ENCODE assay signal across 28 cellular contexts in the genomic region with DNA sequence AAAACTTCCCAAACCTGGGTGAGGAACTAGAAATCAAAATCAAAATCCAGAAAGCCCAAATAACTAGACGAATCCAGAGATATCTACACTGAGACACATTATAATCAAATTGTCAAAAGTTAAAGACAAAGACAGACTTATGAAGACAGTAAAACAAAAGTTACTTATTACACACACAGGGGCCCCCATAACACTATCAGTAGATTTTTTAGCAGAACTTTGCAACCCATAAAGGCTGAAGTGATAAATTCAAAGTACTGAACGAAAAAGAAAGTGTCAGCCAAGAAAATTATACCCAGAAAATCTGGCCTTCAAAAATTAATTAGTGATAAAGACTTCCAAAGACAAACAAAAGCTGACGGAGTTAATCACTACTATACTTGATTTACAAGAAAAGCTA.
"Had no signal": no experiment of that assay in that cellular context is flagged by ENCODE, and none has a peak within 500 bp of the region (broad histone marks: within the 10 kb centered on the region; RNA-seq: fewer than 3 reads in every experiment).

No MANE protein-coding gene starts in this region.

- ATAC-seq: naive thymus-derived CD4-positive, alpha-beta T cell; natural killer cell; psoas muscle; right cardiac atrium; right lobe of liver; stimulated activated effector memory CD8-positive, alpha-beta T cell treated with anti-CD3 and anti-CD28 coated beads, Interleukin-12 subunit alpha, Interleukin-12 subunit beta, amount 100 ng/mL, for 72 hours had no signal

- H3K27me3 Mint-ChIP-seq: naive thymus-derived CD4-positive, alpha-beta T cell; progenitor cell of endocrine pancreas; stimulated activated naive B cell treated with anti-CD40 and anti-IgM and Interleukin-4, amounts not matched to agents 10 μg/mL and 1 μg/mL and 100 μg/mL, for 72 hours had no signal

- H3K36me3 Mint-ChIP-seq: natural killer cell; neural progenitor cell; stimulated activated effector memory CD8-positive, alpha-beta T cell treated with anti-CD3 and anti-CD28 coated beads, Interleukin-12 subunit alpha, Interleukin-12 subunit beta, amount 100 ng/mL, for 72 hours had no signal

- H3K36me3 ChIP-seq: ovary, right lobe of liver, sigmoid colon, stomach, thoracic aorta, thyroid gland, tibial nerve, upper lobe of left lung, uterus had no signal

- H3K27ac ChIP-seq: neural progenitor cell, ovary, parathyroid adenoma, psoas muscle, right lobe of liver, sigmoid colon, stomach, thoracic aorta, thyroid gland, tibial nerve, upper lobe of left lung, uterus had no signal

- H3K4me1 ChIP-seq: neural progenitor cell, parathyroid adenoma, psoas muscle, right lobe of liver, stomach, thyroid gland, tibial nerve, upper lobe of left lung, uterus had no signal

- H3K4me1 Mint-ChIP-seq: nephron, neural progenitor cell had no signal

- H3K4me3 ChIP-seq: neural progenitor cell, ovary, psoas muscle, right lobe of liver, sigmoid colon, stomach, thoracic aorta, thyroid gland, tibial nerve, upper lobe of left lung, uterus had no signal

- H3K9me3 ChIP-seq: ovary, psoas muscle, right lobe of liver, sigmoid colon, stomach, thoracic aorta, thyroid gland, upper lobe of left lung, uterus had no signal

- DNase-seq: naive thymus-derived CD4-positive, alpha-beta T cell; natural killer cell; occipital lobe; ovary; posterior cingulate gyrus; psoas muscle; right cardiac atrium; right lobe of liver; sigmoid colon; small intestine; stimulated activated CD4-positive, alpha-beta T cell treated with anti-CD3 and anti-CD28 coated beads, Interleukin-15, amount 100 ng/mL, for 24 hours; stimulated activated CD4-positive, alpha-beta T cell treated with anti-CD3 and anti-CD28 coated beads, Interleukin-2, amount 100 ng/mL, for 24 hours; stimulated activated CD4-positive, alpha-beta T cell treated with anti-CD3 and anti-CD28 coated beads, Interleukin-2, amount 100 ng/mL, for 48 hours; stimulated activated CD4-positive, alpha-beta T cell treated with anti-CD3 and anti-CD28 coated beads, Interleukin-4, amount 100 ng/mL, for 24 hours; stimulated activated naive B cell treated with anti-CD40 and anti-IgM and Interleukin-4, amounts not matched to agents 10 μg/mL and 1 μg/mL and 100 μg/mL, for 72 hours; stimulated activated naive CD4-positive, alpha-beta T cell treated with Interleukin-2 at 50 U/mL for 16 hours; stomach; thyroid gland; trophoblast cell; upper lobe of left lung; uterus had no signal

- H3K4me3 Mint-ChIP-seq: naive thymus-derived CD4-positive, alpha-beta T cell; natural killer cell; nephron; neural progenitor cell; stimulated activated effector memory CD8-positive, alpha-beta T cell treated with anti-CD3 and anti-CD28 coated beads, Interleukin-12 subunit alpha, Interleukin-12 subunit beta, amount 100 ng/mL, for 72 hours; stimulated activated naive B cell treated with anti-CD40 and anti-IgM and Interleukin-4, amounts not matched to agents 10 μg/mL and 1 μg/mL and 100 μg/mL, for 72 hours had no signal

- H3K27me3 ChIP-seq: neural progenitor cell, ovary, right lobe of liver, sigmoid colon, stomach, thyroid gland, tibial nerve, upper lobe of left lung, uterus had no signal

- H3K27ac Mint-ChIP-seq: naive thymus-derived CD4-positive, alpha-beta T cell; natural killer cell; nephron; neural progenitor cell; progenitor cell of endocrine pancreas; stimulated activated effector memory CD8-positive, alpha-beta T cell treated with anti-CD3 and anti-CD28 coated beads, Interleukin-12 subunit alpha, Interleukin-12 subunit beta, amount 100 ng/mL, for 72 hours; stimulated activated naive B cell treated with anti-CD40 and anti-IgM and Interleukin-4, amounts not matched to agents 10 μg/mL and 1 μg/mL and 100 μg/mL, for 72 hours had no signal
